Comparison of ENCODE assay signal across 11 cellular contexts in the genomic region with DNA sequence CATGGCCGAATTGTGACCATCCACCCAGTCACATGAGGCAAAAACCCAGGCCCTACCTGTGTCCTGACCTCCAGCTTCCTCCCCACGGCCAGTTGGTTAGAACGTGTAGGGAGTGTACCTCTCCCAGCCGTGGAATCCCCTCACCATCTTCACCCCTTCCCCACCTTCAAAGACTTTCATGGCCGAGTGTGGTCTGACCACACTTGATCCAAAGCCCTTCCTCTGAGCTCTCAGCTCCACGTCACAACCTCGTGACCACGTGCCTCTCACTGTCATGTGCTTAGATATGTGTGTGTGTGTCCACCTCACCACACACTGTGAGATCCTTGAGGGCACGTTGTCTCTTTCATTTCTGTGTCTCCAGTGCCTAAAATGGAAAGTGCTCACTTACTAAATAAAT. TPM values are rescaled to one million over a fixed set of nuclear protein-coding genes. Genes with fewer than 3 reads are reported as not detected.
DNase-seq lines count a peak whose midpoint lies in the region; ATAC-seq and TF ChIP-seq lines count a peak whose summit lies in the region.
"Had no signal": no experiment of that assay in that cellular context is flagged by ENCODE, and none has a peak within 500 bp of the region (broad histone marks: within the 10 kb centered on the region; RNA-seq: fewer than 3 reads in every experiment).

No MANE protein-coding gene starts in this region.

- TF ChIP-seq CTCF in Loucy (conservative IDR thresholded peaks at IDR 0.05; ENCODE audit: low read length): no peak
- TF ChIP-seq CTCF in left ventricle myocardium inferior (IDR thresholded peaks at IDR 0.05; ENCODE audit: borderline replicate concordance): no peak

- H3K9ac ChIP-seq in Loucy (ENCODE audit: low read depth, low read length, poor library complexity, severe bottlenecking): peak overlapping the region; percentile 94

- no peaks in the 10 kb centered on the region for H3K9me3 ChIP-seq in Loucy (ENCODE audit: insufficient read depth, low read depth, low read length)
- H3K9me3 ChIP-seq in left ventricle myocardium inferior (replicated peaks): no peaks in the 10 kb centered on the region
- H3K9me3 ChIP-seq: esophagus muscularis mucosa had no signal

- no peak overlapping the region for H3K27ac ChIP-seq in left ventricle myocardium inferior (replicated peaks)
- H3K27ac ChIP-seq: esophagus muscularis mucosa had no signal

- H3K36me3 ChIP-seq in Loucy (ENCODE audit: insufficient read depth, low read length) (peaks cover 15% of the 10 kb centered on the region; the same call in 1 of the 2 replicates), left ventricle myocardium inferior (no peaks in the 10 kb centered on the region)
- H3K36me3 ChIP-seq: esophagus muscularis mucosa had no signal

- H3K4me1 ChIP-seq in Loucy (ENCODE audit: insufficient read depth, low read length, poor library complexity, severe bottlenecking): peaks cover 74% of the 10 kb centered on the region
- H3K4me1 ChIP-seq in left ventricle myocardium inferior: no peaks in the 10 kb centered on the region

- peak overlapping the region; percentile 87 for H3K4me3 ChIP-seq in Loucy (ENCODE audit: low read length, poor library complexity, severe bottlenecking)
- H3K4me3 ChIP-seq in left ventricle myocardium inferior: no peak overlapping the region
- H3K4me3 ChIP-seq: esophagus muscularis mucosa had no signal

- H3K9me3 Mint-ChIP-seq in activated naive CD8-positive, alpha-beta T cell (ENCODE audit: low read depth): no peaks in the 10 kb centered on the region
- H3K9me3 Mint-ChIP-seq in stimulated activated naive CD8-positive, alpha-beta T cell treated with anti-CD3 and anti-CD28 coated beads, Interleukin-15, amount 100 ng/mL, for 72 hours: no peaks in the 10 kb centered on the region

- H3K27me3 ChIP-seq in Loucy (ENCODE audit: insufficient read depth, low read length, poor library complexity, severe bottlenecking) (no peaks in the 10 kb centered on the region), left ventricle myocardium inferior (ENCODE audit: low read depth) (no peaks in the 10 kb centered on the region)
- H3K27me3 ChIP-seq: esophagus muscularis mucosa had no signal

- peak overlapping the region; percentile 95 for H3K27ac Mint-ChIP-seq in activated naive CD8-positive, alpha-beta T cell
- peak overlapping the region; percentile 3 to 93 for H3K27ac Mint-ChIP-seq in stimulated activated naive CD8-positive, alpha-beta T cell treated with anti-CD3 and anti-CD28 coated beads, Interleukin-15, amount 100 ng/mL, for 72 hours

- no peaks in the 10 kb centered on the region for H3K27me3 Mint-ChIP-seq in activated naive CD8-positive, alpha-beta T cell
- no peaks in the 10 kb centered on the region for H3K27me3 Mint-ChIP-seq in stimulated activated naive CD8-positive, alpha-beta T cell treated with anti-CD3 and anti-CD28 coated beads, Interleukin-15, amount 100 ng/mL, for 72 hours

- ATAC-seq in stimulated activated naive CD8-positive, alpha-beta T cell treated with anti-CD3 and anti-CD28 coated beads, Interleukin-15, amount 100 ng/mL, for 72 hours: peak; percentile 18

- intact Hi-C loops in left ventricle myocardium inferior (cut with micrococcal nuclease): no loop called here

- peaks cover 67% of the 10 kb centered on the region for H3K79me2 ChIP-seq in Loucy (ENCODE audit: insufficient read depth, low read length)

- H3K4me1 Mint-ChIP-seq in activated naive CD8-positive, alpha-beta T cell (ENCODE audit: low read depth): peaks cover 90% of the 10 kb centered on the region
- H3K4me1 Mint-ChIP-seq in stimulated activated naive CD8-positive, alpha-beta T cell treated with anti-CD3 and anti-CD28 coated beads, Interleukin-15, amount 100 ng/mL, for 72 hours: peaks cover 94% of the 10 kb centered on the region

- H3K4me3 Mint-ChIP-seq in activated naive CD8-positive, alpha-beta T cell: peak overlapping the region; percentile 52
- H3K4me3 Mint-ChIP-seq in stimulated activated naive CD8-positive, alpha-beta T cell treated with anti-CD3 and anti-CD28 coated beads, Interleukin-15, amount 100 ng/mL, for 72 hours: peak overlapping the region; percentile 34 to 55

- H3K36me3 Mint-ChIP-seq in activated naive CD8-positive, alpha-beta T cell: no peaks in the 10 kb centered on the region

- no peak overlapping the region for H2AFZ ChIP-seq in Loucy (ENCODE audit: low read length)

- DNase-seq in activated effector memory CD4-positive, alpha-beta T cell treated with anti-CD3 and anti-CD28 coated beads, Interleukin-2, amount 50 U/mL, for 16 hours: peak; percentile 79
- no peak for DNase-seq in activated effector memory CD4-positive, alpha-beta T cell treated with Interleukin-2 at 50 U/mL for 16 hours
- DNase-seq in stimulated activated naive CD8-positive, alpha-beta T cell treated with anti-CD3 and anti-CD28 coated beads, Interleukin-15, amount 100 ng/mL, for 72 hours: peak in 1 of 2 donors; percentile 37
- DNase-seq in A172 (ENCODE audit: low spot score) (no peak), left ventricle myocardium inferior (no peak), GM19238 (ENCODE audit: insufficient read length, low spot score) (no peak)
- DNase-seq: ACHN, NCI-H774 had no signal

- peak overlapping the region; percentile 87 for H3K4me2 ChIP-seq in Loucy (ENCODE audit: low read depth, low read length, poor library complexity, severe bottlenecking)

- peaks cover 5% of the 10 kb centered on the region for H4K20me1 ChIP-seq in Loucy (ENCODE audit: insufficient read depth, low read length, poor library complexity, severe bottlenecking)

- H3F3A ChIP-seq in Loucy (ENCODE audit: low read depth): peaks cover 30% of the 10 kb centered on the region

- no peaks in the 10 kb centered on the region for H3K9me2 ChIP-seq in Loucy (replicated peaks; ENCODE audit: low read depth, low read length)

RNA-seq across cellular contexts. Expression of gene UBE2L5, which starts 48.6 kb away (rescaled TPM):
- not detected in 2 replicates for total RNA-seq in A172 (2014; rRNA removed; shearing (Covaris generic))
- total RNA-seq in left ventricle myocardium inferior: not detected
